ENCODE assay signal across 13 cellular contexts in the genomic region with DNA sequence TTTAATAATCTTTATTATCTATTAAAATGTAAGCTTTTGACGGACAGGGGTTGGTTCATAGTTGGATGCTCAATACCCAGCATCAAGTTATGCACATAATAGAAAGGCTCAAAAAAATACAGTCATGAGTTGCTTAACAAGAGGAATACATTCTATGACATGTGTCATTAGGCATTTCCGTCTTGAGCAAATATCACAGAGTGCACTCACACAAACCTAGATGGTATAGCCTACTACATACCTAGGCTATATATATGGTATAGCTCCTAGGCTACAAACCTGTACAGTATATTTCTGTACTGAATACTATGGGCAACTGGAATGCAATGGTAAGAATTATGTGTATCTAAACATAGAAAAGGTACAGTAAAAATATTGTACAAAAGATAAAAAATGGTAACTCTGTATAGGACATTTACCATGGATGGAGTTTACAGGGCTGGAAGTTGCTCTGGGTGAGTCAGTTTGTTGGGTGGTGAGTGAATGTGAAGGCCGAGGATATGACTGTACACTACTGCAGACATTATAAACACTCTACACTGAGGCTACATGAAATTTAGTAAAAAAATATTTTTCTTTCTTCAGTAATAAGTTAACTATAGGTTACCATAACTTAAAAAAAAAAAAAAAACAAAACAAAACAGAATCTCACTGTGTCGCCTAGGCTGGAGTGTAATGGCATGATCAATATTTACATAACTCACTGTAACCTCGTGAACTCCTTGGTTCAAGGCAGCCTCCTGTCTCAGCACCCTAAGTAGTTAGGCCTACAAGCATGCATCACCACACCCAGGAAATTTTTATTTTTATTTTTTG.
DNase-seq lines count a peak whose midpoint lies in the region; ATAC-seq and TF ChIP-seq lines count a peak whose summit lies in the region.
"Had no signal": no experiment of that assay in that cellular context is flagged by ENCODE, and none has a peak within 500 bp of the region (broad histone marks: within the 10 kb centered on the region; RNA-seq: fewer than 3 reads in every experiment).

No MANE protein-coding gene starts in this region.

- H3K4me1 ChIP-seq in left lung (no peaks in the 10 kb centered on the region), neural progenitor cell (no peaks in the 10 kb centered on the region)
- H3K4me1 ChIP-seq: esophagus muscularis mucosa had no signal

- peaks cover 30% of the 10 kb centered on the region for H3K36me3 Mint-ChIP-seq in neural progenitor cell
- H3K36me3 Mint-ChIP-seq in nephron progenitor cell (ENCODE audit: low read depth), result peaks cover 91% of the 10 kb centered on the region

- H3K9ac ChIP-seq in neural progenitor cell, result no peak overlapping the region

- no peak overlapping the region for H3K27ac Mint-ChIP-seq in neural progenitor cell
- no peak overlapping the region for H3K27ac Mint-ChIP-seq in nephron progenitor cell

- intact Hi-C loops in left lung (cut with DNase I) (no loop called here), left ventricle myocardium superior (cut with micrococcal nuclease) (no loop called here)

- ATAC-seq in left lung, result peak; percentile 90
- no peak for ATAC-seq in left ventricle myocardium superior
- ATAC-seq in GM21367 (IDR thresholded peaks at IDR 0.05; ENCODE audit: unreplicated experiment), result no peak

- H3K4me2 ChIP-seq in neural progenitor cell, result no peak overlapping the region

- DNase-seq in AG20443 (ENCODE audit: low spot score) (peak; percentile 64), M059J (ENCODE audit: low read depth) (peak; percentile 78), cardiac fibroblast (ENCODE audit: low read depth in 2 of 2) (peak; percentile 51 to 94), left lung (no peak), left ventricle myocardium superior (no peak), neural progenitor cell (ENCODE audit: low spot score) (no peak), nephron progenitor cell (no peak)
- DNase-seq: NCI-H1417 treated with DMSO at 0.1 percent for 48 hours, ovary, T-helper 9 cell had no signal

- H4K20me1 ChIP-seq in neural progenitor cell (ENCODE audit: low read depth), result no peaks in the 10 kb centered on the region

- no peaks in the 10 kb centered on the region for H3F3A ChIP-seq in neural progenitor cell (ENCODE audit: low read depth)

- no peaks in the 10 kb centered on the region for H3K9me3 Mint-ChIP-seq in neural progenitor cell
- H3K9me3 Mint-ChIP-seq in nephron progenitor cell, result peaks cover 4% of the 10 kb centered on the region

- H3K27me3 ChIP-seq in left lung (no peaks in the 10 kb centered on the region), neural progenitor cell (no peaks in the 10 kb centered on the region)
- H3K27me3 ChIP-seq: esophagus muscularis mucosa, ovary had no signal

- H3K4me3 ChIP-seq in cardiac fibroblast (replicated peaks in 1 of 2; ENCODE audit: low read depth in 2 of 2, low read length in 2 of 2) (no peak overlapping the region), left lung (no peak overlapping the region), neural progenitor cell (no peak overlapping the region)
- H3K4me3 ChIP-seq: esophagus muscularis mucosa, ovary had no signal

- H3K4me1 Mint-ChIP-seq in neural progenitor cell, result peaks cover 10% of the 10 kb centered on the region
- peaks cover 9% of the 10 kb centered on the region for H3K4me1 Mint-ChIP-seq in nephron progenitor cell

- TF ChIP-seq CTCF in cardiac fibroblast (IDR thresholded peaks at IDR 0.05; ENCODE audit: low read depth, low read length), result no peak
- no peak for TF ChIP-seq CTCF in left lung (IDR thresholded peaks at IDR 0.05)
- TF ChIP-seq CTCF in neural progenitor cell (IDR thresholded peaks at IDR 0.05), result no peak
- no peak for TF ChIP-seq CTCF in nephron progenitor cell (IDR thresholded peaks at IDR 0.05)

- H3K4me3 Mint-ChIP-seq in neural progenitor cell (no peak overlapping the region), nephron progenitor cell (no peak overlapping the region)

- no peaks in the 10 kb centered on the region for H3K79me2 ChIP-seq in neural progenitor cell (ENCODE audit: low read depth)

- H3K27me3 Mint-ChIP-seq in neural progenitor cell (ENCODE audit: insufficient read depth, low read depth), result no peaks in the 10 kb centered on the region
- peaks cover 4% of the 10 kb centered on the region for H3K27me3 Mint-ChIP-seq in nephron progenitor cell (ENCODE audit: low read depth, poor library complexity)

- H2AFZ ChIP-seq in neural progenitor cell (replicated peaks), result no peak overlapping the region

- no peak overlapping the region for H3K27ac ChIP-seq in left lung
- no peak overlapping the region for H3K27ac ChIP-seq in neural progenitor cell
- H3K27ac ChIP-seq: C4-2B, esophagus muscularis mucosa, ovary had no signal

- H3K9me3 ChIP-seq in left lung, result no peaks in the 10 kb centered on the region
- no peaks in the 10 kb centered on the region for H3K9me3 ChIP-seq in neural progenitor cell (ENCODE audit: low read depth)
- H3K9me3 ChIP-seq: esophagus muscularis mucosa, ovary had no signal

- peaks cover 0 to 26% of the 10 kb centered on the region in 2 donors for H3K36me3 ChIP-seq in left lung
- H3K36me3 ChIP-seq in neural progenitor cell, result no peaks in the 10 kb centered on the region
- H3K36me3 ChIP-seq: ovary had no signal

Comparison
In these comparisons a context has a peak if more than half of its experiments do, and no peak if none do; other contexts are left out.
1. DNase-seq: peak in AG20443 (single experiment), M059J (single experiment) and cardiac fibroblast (2 of 2); none in left lung (0 of 2), left ventricle myocardium superior (single experiment), neural progenitor cell (single experiment) and nephron progenitor cell (single experiment).